In genomic region chr11:65182258-65183170, GRCh38 we compare ENCODE assay signal across 8 cellular contexts. TPM values are rescaled to one million over a fixed set of nuclear protein-coding genes. Genes with fewer than 3 reads are reported as not detected.
A peak's percentile ranks its signal among the peaks of the same experiment; 100 is the strongest.
DNase-seq lines count a peak whose midpoint lies in the region; ATAC-seq and TF ChIP-seq lines count a peak whose summit lies in the region.

No MANE protein-coding gene starts in this region.

- ATAC-seq in memory B cell (ENCODE audit: low read depth), result no peak

- no peaks in the 10 kb centered on the region for H3K9me3 Mint-ChIP-seq in dendritic cell treated with granulocyte-macrophage colony-stimulating factor and Interleukin-4, amounts not matched to agents 40 ng/mL and 50 ng/mL, for 4 days
- no peaks in the 10 kb centered on the region for H3K9me3 Mint-ChIP-seq in memory B cell

- H3K79me2 ChIP-seq in PC-9 (ENCODE audit: low read depth), result peaks cover 69% of the 10 kb centered on the region

- H3K36me3 ChIP-seq in PC-9 (ENCODE audit: low read depth) (peaks cover 27% of the 10 kb centered on the region), urinary bladder (ENCODE audit: insufficient read depth) (peaks cover 3% of the 10 kb centered on the region)

- peaks cover 56% of the 10 kb centered on the region for H3K36me3 Mint-ChIP-seq in dendritic cell treated with granulocyte-macrophage colony-stimulating factor and Interleukin-4, amounts not matched to agents 40 ng/mL and 50 ng/mL, for 4 days (ENCODE audit: low read depth)
- peaks cover 12% of the 10 kb centered on the region for H3K36me3 Mint-ChIP-seq in memory B cell

- H3K27me3 ChIP-seq in PC-9 (ENCODE audit: insufficient read depth, low read depth), result no peaks in the 10 kb centered on the region

- CTCF ChIA-PET in PC-9 (lab: Charles Lee), result interaction anchor here (0.5 to 1.6 kb wide), 7 partner anchors 18 to 918 kb away, joined by 3 to 10 read pairs (median 5); partner anchors contain the start of gene ZNHIT2

- TF ChIP-seq CTCF in 22Rv1 (IDR thresholded peaks at IDR 0.05), result no peak
- no peak for TF ChIP-seq CTCF in GM12875 (IDR thresholded peaks at IDR 0.05; ENCODE audit: borderline replicate concordance, insufficient read depth, low read depth, low read length)
- TF ChIP-seq CTCF in PC-9 (conservative IDR thresholded peaks at IDR 0.05), result no peak

- H3F3A ChIP-seq in PC-9 (ENCODE audit: insufficient read depth, low read depth), result peaks cover 51% of the 10 kb centered on the region

- intact Hi-C loops in PC-9 (cut with micrococcal nuclease; ENCODE audit: unreplicated experiment), result loop anchor here (1.0 to 5.0 kb wide), 5 partner anchors 47 to 340 kb away; partner anchors contain the start of genes ATG2A, CDC42BPG, FAU and MRPL49
- intact Hi-C loops in dendritic cell treated with granulocyte-macrophage colony-stimulating factor and Interleukin-4, amounts not matched to agents 40 ng/mL and 50 ng/mL, for 4 days (cut with micrococcal nuclease), result no loop called here

- peak overlapping the region; percentile 80 for H3K4me3 ChIP-seq in GM12875 (ENCODE audit: low read depth, low read length)
- peak overlapping the region; percentile 97 for H3K4me3 ChIP-seq in PC-9
- peak overlapping the region; percentile 85 for H3K4me3 ChIP-seq in urinary bladder (ENCODE audit: low read depth, low read length)

- H3K27ac ChIP-seq in 22Rv1, result peak overlapping the region; percentile 78
- peak overlapping the region; percentile 81 for H3K27ac ChIP-seq in PC-9
- peak overlapping the region; percentile 86 for H3K27ac ChIP-seq in urinary bladder (ENCODE audit: low read depth)

- H2AFZ ChIP-seq in PC-9, result peak overlapping the region; percentile 71

- H3K9me2 ChIP-seq in PC-9 (ENCODE audit: insufficient read depth), result no peaks in the 10 kb centered on the region

- H3K4me1 ChIP-seq in PC-9 (replicated peaks; ENCODE audit: insufficient read depth), result peaks cover 32% of the 10 kb centered on the region
- H3K4me1 ChIP-seq in urinary bladder (ENCODE audit: insufficient read depth), result no peaks in the 10 kb centered on the region

- H3K9me3 ChIP-seq in PC-9 (ENCODE audit: insufficient read depth, low read depth), result no peaks in the 10 kb centered on the region

- peaks cover 19% of the 10 kb centered on the region for H4K20me1 ChIP-seq in PC-9 (ENCODE audit: insufficient read depth)

- H3K4me2 ChIP-seq in PC-9, result peak overlapping the region; percentile 96

- peak overlapping the region; percentile 82 for H3K4me3 Mint-ChIP-seq in dendritic cell treated with granulocyte-macrophage colony-stimulating factor and Interleukin-4, amounts not matched to agents 40 ng/mL and 50 ng/mL, for 4 days
- peak overlapping the region; percentile 99 for H3K4me3 Mint-ChIP-seq in memory B cell

- peaks cover 42% of the 10 kb centered on the region for H3K4me1 Mint-ChIP-seq in dendritic cell treated with granulocyte-macrophage colony-stimulating factor and Interleukin-4, amounts not matched to agents 40 ng/mL and 50 ng/mL, for 4 days (ENCODE audit: low read depth)
- H3K4me1 Mint-ChIP-seq in memory B cell, result peaks cover 31% of the 10 kb centered on the region

- WGBS in urinary bladder, result 29% methylated on average over 23 of the region's 23 CpGs

- POLR2A ChIA-PET in PC-9 (lab: Charles Lee; ENCODE audit: unreplicated experiment), result interaction anchor here (0.5 to 2.6 kb wide), 8 partner anchors 47 to 177 kb away, joined by 3 to 25 read pairs (median 6); partner anchors contain the start of genes FAU, MRPL49 and SNX15

- DNase-seq in PC-9, result peak; percentile 63 to 68
- no peak for DNase-seq in memory B cell (ENCODE audit: low spot score in 2 of 2)
- DNase-seq in medulla oblongata (ENCODE audit: extremely low spot score), result no peak
- DNase-seq in germinal center (ENCODE audit: low spot score), result no peak

- peak overlapping the region; percentile 91 for H3K27ac Mint-ChIP-seq in dendritic cell treated with granulocyte-macrophage colony-stimulating factor and Interleukin-4, amounts not matched to agents 40 ng/mL and 50 ng/mL, for 4 days
- H3K27ac Mint-ChIP-seq in memory B cell, result peak overlapping the region; percentile 90

- H3K27me3 Mint-ChIP-seq in dendritic cell treated with granulocyte-macrophage colony-stimulating factor and Interleukin-4, amounts not matched to agents 40 ng/mL and 50 ng/mL, for 4 days, result no peaks in the 10 kb centered on the region
- no peaks in the 10 kb centered on the region for H3K27me3 Mint-ChIP-seq in memory B cell

- no TSS peak for BruUV-seq in PC-9 (replicated peaks; lab: Mats Ljungman, UMichigan)

RNA-seq across cellular contexts. Expression of gene CAPN1, which starts 0.8 kb away (rescaled TPM):
- total RNA-seq in PC-9 (2021) (502 and 559 TPM in 2 replicates), urinary bladder (94.3 TPM)
- 123 TPM for polyA plus RNA-seq in urinary bladder

RNA-seq across cellular contexts. Expression of gene SPDYC, which starts 12.5 kb away (rescaled TPM):
- total RNA-seq in PC-9 (2021) (not detected in 2 replicates), urinary bladder (not detected)
- not detected for polyA plus RNA-seq in urinary bladder

RNA-seq across cellular contexts. Expression of gene SYVN1, which starts 48.2 kb away (rescaled TPM):
- total RNA-seq in PC-9 (2021) (40.9 and 51.5 TPM in 2 replicates), urinary bladder (16.2 TPM)
- 29.3 TPM for polyA plus RNA-seq in urinary bladder

Comparison
In these comparisons a context has a peak if more than half of its experiments do, and no peak if none do; other contexts are left out.
1. DNase-seq: peak in PC-9 (2 of 2); none in memory B cell (0 of 2), medulla oblongata (single experiment) and germinal center (single experiment).
2. Peak in every context shown above with its lines, with median percentiles within 50 percentile points of each other: H3K27ac ChIP-seq and H3K4me3 ChIP-seq.